10 cellular contexts compared by ENCODE assay signal in genomic region chr9:123335227-123335985, GRCh38. TPM values are rescaled to one million over a fixed set of nuclear protein-coding genes. Genes with fewer than 3 reads are reported as not detected.
DNase-seq lines count a peak whose midpoint lies in the region; ATAC-seq and TF ChIP-seq lines count a peak whose summit lies in the region.
"Had no signal": no experiment of that assay in that cellular context is flagged by ENCODE, and none has a peak within 500 bp of the region (broad histone marks: within the 10 kb centered on the region; RNA-seq: fewer than 3 reads in every experiment).

No MANE protein-coding gene starts in this region.

- no peak overlapping the region for H3K4me3 ChIP-seq in CD8-positive, alpha-beta memory T cell (ENCODE audit: low read length)
- no peak overlapping the region for H3K4me3 ChIP-seq in psoas muscle

- peaks cover 41% of the 10 kb centered on the region for H3K4me1 Mint-ChIP-seq in nephron
- H3K4me1 Mint-ChIP-seq in CD8-positive, alpha-beta memory T cell: peaks cover 20 to 21% (median 20%) of the 10 kb centered on the region in 3 donors

- no peaks in the 10 kb centered on the region for H3K36me3 Mint-ChIP-seq in nephron (ENCODE audit: low read depth)
- no peaks in the 10 kb centered on the region for H3K36me3 Mint-ChIP-seq in CD8-positive, alpha-beta memory T cell

- peak overlapping the region; percentile 84 to 95 (median 89) for H3K27ac Mint-ChIP-seq in nephron
- peak overlapping the region in 2 of 8 donors; percentile 9 to 43 for H3K27ac Mint-ChIP-seq in CD8-positive, alpha-beta memory T cell

- H3K27ac ChIP-seq in CD8-positive, alpha-beta memory T cell (ENCODE audit: low read depth, low read length): no peak overlapping the region
- no peak overlapping the region for H3K27ac ChIP-seq in psoas muscle

- no peak for ATAC-seq in psoas muscle
- ATAC-seq: activated CD4-positive, CD25-positive, alpha-beta regulatory T cell treated with anti-CD3 and anti-CD28 coated beads, Interleukin-2, amount 50 U/mL, for 24 hours had no signal

- peak overlapping the region; percentile 6 to 39 (median 37) for H3K4me3 Mint-ChIP-seq in nephron
- H3K4me3 Mint-ChIP-seq in CD8-positive, alpha-beta memory T cell: no peak overlapping the region

- H3K4me1 ChIP-seq in CD8-positive, alpha-beta memory T cell (ENCODE audit: insufficient read depth, low read length): peaks cover 18% of the 10 kb centered on the region
- no peaks in the 10 kb centered on the region for H3K4me1 ChIP-seq in psoas muscle

- H3K36me3 ChIP-seq in CD8-positive, alpha-beta memory T cell (ENCODE audit: insufficient read depth, low read length): no peaks in the 10 kb centered on the region
- H3K36me3 ChIP-seq in psoas muscle (ENCODE audit: insufficient read depth in 1 of 2, low read depth in 1 of 2): no peaks in the 10 kb centered on the region

- 26 to 48% (median 35%) methylated on average over 9 of the region's 9 CpGs for WGBS in psoas muscle, 3 donors

- intact Hi-C loops in psoas muscle (cut with DNase I): no loop called here

- CTCF ChIA-PET in CD8-positive, alpha-beta memory T cell (lab: Charles Lee): no interaction called here

- H3K27me3 ChIP-seq in CD8-positive, alpha-beta memory T cell (ENCODE audit: insufficient read depth, low read length, poor library complexity, severe bottlenecking): no peaks in the 10 kb centered on the region
- no peaks in the 10 kb centered on the region for H3K27me3 ChIP-seq in psoas muscle (ENCODE audit: insufficient read depth in 3 of 3, low read length in 2 of 3)

- POLR2A ChIA-PET in CD8-positive, alpha-beta memory T cell (lab: Charles Lee): no interaction called here

- H3K9me3 Mint-ChIP-seq in nephron: no peaks in the 10 kb centered on the region
- H3K9me3 Mint-ChIP-seq in CD8-positive, alpha-beta memory T cell: no peaks in the 10 kb centered on the region

- in situ Hi-C loops in G401 (cut with HindIII; ENCODE audit: low sequenced_read_pairs): no loop called here

- TF ChIP-seq CTCF in nephron (IDR thresholded peaks at IDR 0.05; ENCODE audit: unreplicated experiment in 3 of 3) (no peak), psoas muscle (IDR thresholded peaks at IDR 0.05) (no peak)

- DNase-seq in AG08396 (ENCODE audit: low spot score): peak; percentile 70
- DNase-seq in M059J (ENCODE audit: low read depth): peak; percentile 90
- DNase-seq in dedifferentiated amniotic fluid mesenchymal stem cell (ENCODE audit: extremely low spot score): peak; percentile 90
- no peak for DNase-seq in CD8-positive, alpha-beta memory T cell
- no peak for DNase-seq in psoas muscle
- DNase-seq in G401 (ENCODE audit: low spot score): no peak
- DNase-seq in NCI-H1105 (lab: John Stamatoyannopoulos, UW): no peak
- DNase-seq: GOT3 had no signal

- peaks cover 13% of the 10 kb centered on the region for H3K27me3 Mint-ChIP-seq in nephron (ENCODE audit: low read depth)
- H3K27me3 Mint-ChIP-seq in CD8-positive, alpha-beta memory T cell: peaks cover 0 to 6% of the 10 kb centered on the region in 2 donors

- H3K9me3 ChIP-seq in CD8-positive, alpha-beta memory T cell (ENCODE audit: low read length): no peaks in the 10 kb centered on the region
- no peaks in the 10 kb centered on the region for H3K9me3 ChIP-seq in psoas muscle

RNA-seq across cellular contexts. Expression of gene CRB2, which starts 20.6 kb away (rescaled TPM):
- total RNA-seq in M059J (2014; rRNA removed; shearing (Covaris generic)): not detected in 2 replicates
- not detected for total RNA-seq in CD8-positive, alpha-beta memory T cell
- 0.05 TPM for polyA plus RNA-seq in CD8-positive, alpha-beta memory T cell
- under 1 TPM in 1 of 4 donors, not detected in 3; 0.05 TPM for total RNA-seq in psoas muscle
- under 1 TPM in 2 of 3 donors, not detected in 1; 0.01 to 0.03 TPM for polyA plus RNA-seq in psoas muscle
- total RNA-seq in G401 (2014; rRNA removed; shearing (Covaris generic)): 18.2 and 18.7 TPM in 2 replicates

Comparison
In these comparisons a context has a peak if more than half of its experiments do, and no peak if none do; other contexts are left out.
1. DNase-seq: peak in AG08396 (single experiment), M059J (single experiment) and dedifferentiated amniotic fluid mesenchymal stem cell (single experiment); none in CD8-positive, alpha-beta memory T cell (0 of 5), psoas muscle (0 of 2), G401 (single experiment) and NCI-H1105 (single experiment).
2. H3K4me3 Mint-ChIP-seq: peak in nephron (3 of 3); none in CD8-positive, alpha-beta memory T cell (0 of 7).
3. RNA of gene CRB2, which starts 20.6 kb away (total RNA-seq): 18.2 to 18.7 TPM in G401; 0.05 TPM in psoas muscle, not detected in M059J and not detected in CD8-positive, alpha-beta memory T cell; every median in the first group is over 10 times any median in the second.